In the genomic region with DNA sequence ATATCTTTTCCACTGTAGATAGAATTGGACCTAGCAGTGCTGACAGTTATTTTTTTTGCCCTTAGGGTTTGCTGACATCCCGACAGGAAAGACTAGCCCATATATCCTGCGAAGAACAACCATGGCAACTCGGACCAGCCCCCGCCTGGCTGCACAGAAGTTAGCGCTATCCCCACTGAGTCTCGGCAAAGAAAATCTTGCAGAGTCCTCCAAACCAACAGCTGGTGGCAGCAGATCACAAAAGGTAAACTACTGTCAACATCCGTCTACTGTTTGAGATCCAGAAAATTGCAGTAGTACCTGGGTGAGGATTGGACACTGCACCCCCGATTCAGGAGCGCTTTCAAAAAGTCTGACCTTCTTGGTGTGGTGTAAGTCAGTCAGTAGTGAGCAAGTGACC, we compare ENCODE assay signal across 10 cellular contexts. TPM values are rescaled to one million over a fixed set of nuclear protein-coding genes. Genes with fewer than 3 reads are reported as not detected.
A peak's percentile ranks its signal among the peaks of the same experiment; 100 is the strongest.
DNase-seq lines count a peak whose midpoint lies in the region; ATAC-seq, FAIRE-seq and TF ChIP-seq lines count a peak whose summit lies in the region.
"Had no signal": no experiment of that assay in that cellular context is flagged by ENCODE, and none has a peak within 500 bp of the region (broad histone marks: within the 10 kb centered on the region; RNA-seq: fewer than 3 reads in every experiment).

No MANE protein-coding gene starts in this region.

- H3K14ac ChIP-seq in IMR-90 (replicated peaks; ENCODE audit: low read depth, low read length), result no peak overlapping the region

- H2AK5ac ChIP-seq in IMR-90 (ENCODE audit: low read depth, low read length), result no peak overlapping the region

- H3K27me3 ChIP-seq in BJ (ENCODE audit: control insufficient read depth, insufficient read depth, low read length) (no peaks in the 10 kb centered on the region), IMR-90 (ENCODE audit: control insufficient read depth, insufficient read depth, low read length) (no peaks in the 10 kb centered on the region), HepG2 (ENCODE audit: control insufficient read depth in 1 of 2, insufficient read depth in 2 of 2, low read length in 2 of 2) (no peaks in the 10 kb centered on the region)
- H3K27me3 ChIP-seq: neutrophil had no signal

- H3K36me3 ChIP-seq in BJ (ENCODE audit: control insufficient read depth, insufficient read depth, low read length) (no peaks in the 10 kb centered on the region; the same call in 1 of the 2 replicates), IMR-90 (ENCODE audit: control insufficient read depth, insufficient read depth, low read length) (peaks cover 5% of the 10 kb centered on the region; the same call in 1 of the 2 replicates), HepG2 (replicated peaks in 1 of 2; ENCODE audit: control insufficient read depth in 1 of 2, insufficient read depth in 2 of 2, low read length in 2 of 2) (peaks cover 28 to 90% of the 10 kb centered on the region in 2 experiments)

- no peak overlapping the region for H3K18ac ChIP-seq in IMR-90 (ENCODE audit: low read depth, low read length)

- CTCF ChIA-PET in BJ (lab: Yijun Ruan, JAX) (interaction anchor here (0.6 to 5.3 kb wide), 7 partner anchors 11 to 867 kb away, joined by 3 to 72 read pairs (median 9); no protein-coding TSS in a partner anchor), IMR-90 (lab: Yijun Ruan, JAX) (interaction anchor here (0.7 to 1.2 kb wide), 2 partner anchors 291 to 865 kb away, joined by 3 to 5 read pairs; no protein-coding TSS in a partner anchor), HepG2 (lab: Yijun Ruan, JAX; ENCODE audit: low intra/inter-chr PET ratio, low total read pairs) (interaction anchor here (1.4 kb wide), 1 partner anchor 868 kb away, joined by 9 read pairs; no protein-coding TSS in a partner anchor)

- BruUV-seq in IMR-90 (replicated peaks; lab: Mats Ljungman, UMichigan) (no TSS peak), HepG2 (replicated peaks; lab: Mats Ljungman, UMichigan) (no TSS peak)

- no peak overlapping the region for H4K8ac ChIP-seq in IMR-90 (ENCODE audit: low read depth in 2 of 2, low read length in 2 of 2)

- H3K9me1 ChIP-seq in IMR-90 (ENCODE audit: insufficient read depth, low read length), result no peaks in the 10 kb centered on the region

- no peak overlapping the region for H3K4ac ChIP-seq in IMR-90 (ENCODE audit: low read depth, low read length)

- H3K23ac ChIP-seq in IMR-90 (ENCODE audit: low read depth, low read length), result no peak overlapping the region

- DNase-seq in BJ (ENCODE audit: low read depth) (no peak), IMR-90 (peak; percentile 53), HepG2 (ENCODE audit: low spot score) (peak; percentile 39), NCI-H446 (lab: John Stamatoyannopoulos, UW) (no peak), DMS79 (lab: John Stamatoyannopoulos, UW) (no peak)
- DNase-seq in activated T-cell treated with anti-CD3 and anti-CD28 coated beads, Interleukin-2, amount 50 U/mL, for 48 hours, result no peak
- DNase-seq: NCI-H187 treated with DMSO at 0.1 percent for 48 hours had no signal

- H2BK5ac ChIP-seq in IMR-90 (ENCODE audit: low read depth, low read length, poor library complexity, severe bottlenecking), result no peak overlapping the region

- no peak overlapping the region for H4K91ac ChIP-seq in IMR-90 (ENCODE audit: insufficient read depth, low read depth, low read length)

- FAIRE-seq in HepG2 (lab: Jason Lieb, UNC), result peak; percentile 21

- no peak overlapping the region; the same call in 1 of the 2 replicates for H2BK20ac ChIP-seq in IMR-90 (ENCODE audit: low read depth, low read length)

- 81% methylated on average over 7 of the region's 9 CpGs; no CpG with 5 or more reads in 1 of the 2 experiments for WGBS in IMR-90 (ENCODE audit: extremely low coverage in 2 of 2, insufficient read length in 1 of 2), 2 experiments
- WGBS in HepG2 (ENCODE audit: low lambda C conversion rate), result 92% methylated on average over 8 of the region's 9 CpGs

- no peak overlapping the region for H3K27ac Mint-ChIP-seq in brain

- H3K4me1 Mint-ChIP-seq in brain, result peaks cover 31% of the 10 kb centered on the region

- no peaks in the 10 kb centered on the region for H3K9me3 ChIP-seq in IMR-90 (ENCODE audit: control insufficient read depth, insufficient read depth, low read length)
- H3K9me3 ChIP-seq in HepG2 (ENCODE audit: low read length), result no peaks in the 10 kb centered on the region
- H3K9me3 ChIP-seq: neutrophil had no signal

- no peaks in the 10 kb centered on the region for H3K27me3 Mint-ChIP-seq in brain

- H3K4me2 ChIP-seq in IMR-90 (ENCODE audit: low read depth, low read length), result no peak overlapping the region
- no peak overlapping the region for H3K4me2 ChIP-seq in HepG2 (ENCODE audit: low read depth, low read length)

- intact Hi-C loops in IMR-90 (cut with micrococcal nuclease), result no loop called here
- intact Hi-C loops in HepG2 (cut with micrococcal nuclease; ENCODE audit: unreplicated experiment), result loop anchor here (1.0 kb wide), 1 partner anchor 418 kb away; no protein-coding TSS in a partner anchor

- no peaks in the 10 kb centered on the region for H3K79me2 ChIP-seq in HepG2 (ENCODE audit: insufficient read depth, low read length)

- TF ChIP-seq CTCF in BJ (IDR thresholded peaks at IDR 0.05; ENCODE audit: insufficient read depth, low read depth, low read length) (peak; percentile 52), IMR-90 (conservative IDR thresholded peaks at IDR 0.05; ENCODE audit: low read depth, low read length) (peak; percentile 53), brain (conservative IDR thresholded peaks at IDR 0.05) (peak; percentile 67 to 82), HepG2 (CRISPR knock-in tag; IDR thresholded peaks at IDR 0.05) (peak; percentile 68)

- H3K4me1 ChIP-seq in IMR-90 (ENCODE audit: control insufficient read depth, insufficient read depth, low read length) (peaks cover 5% of the 10 kb centered on the region), HepG2 (ENCODE audit: insufficient read depth, low read length) (no peaks in the 10 kb centered on the region)

- in situ Hi-C loops in IMR-90 (cut with MboI; ENCODE audit: low sequenced_read_pairs), result loop anchor here (5.0 kb wide), 1 partner anchor 864 kb away; no protein-coding TSS in a partner anchor
- in situ Hi-C loops in HepG2 (cut with HindIII; ENCODE audit: extremely low pct_ligation_motif_present, low pct_unique_long_range_greater_than_20kb), result loop anchor here (10.0 kb wide), 1 partner anchor 866 kb away; no protein-coding TSS in a partner anchor

- H4K20me1 ChIP-seq in IMR-90 (ENCODE audit: insufficient read depth, low read length) (no peaks in the 10 kb centered on the region), HepG2 (ENCODE audit: insufficient read depth, low read length) (no peaks in the 10 kb centered on the region)

- peak overlapping the region; percentile 56 for H2AK9ac ChIP-seq in IMR-90 (replicated peaks; ENCODE audit: low read depth, low read length, poor library complexity)

- POLR2A ChIA-PET in BJ (lab: Charles Lee), result no interaction called here
- POLR2A ChIA-PET in IMR-90 (lab: Charles Lee; ENCODE audit: unreplicated experiment), result no interaction called here
- POLR2A ChIA-PET in HepG2 (lab: Yijun Ruan, JAX), result no interaction called here

- H2BK120ac ChIP-seq in IMR-90 (ENCODE audit: low read depth, low read length), result peak overlapping the region; percentile 41; the same call in 1 of the 2 replicates

- dilution Hi-C loops in IMR-90 (cut with HindIII; ENCODE audit: low sequenced_read_pairs, unreplicated experiment), result loop anchor here (25.0 kb wide), 1 partner anchor 879 kb away; no protein-coding TSS in a partner anchor

- TF ChIP-seq POLR2A in IMR-90 (IDR thresholded peaks at IDR 0.05; ENCODE audit: low read depth, low read length) (no peak), HepG2 (IDR thresholded peaks at IDR 0.05; ENCODE audit: insufficient read depth in 1 of 2, low read depth in 2 of 2, low read length in 2 of 2) (no peak)

- no peak overlapping the region for H3K56ac ChIP-seq in IMR-90 (ENCODE audit: extremely low read depth, insufficient read depth, low read length)

- TF ChIP-seq RAD21 in IMR-90 (IDR thresholded peaks at IDR 0.05; ENCODE audit: low read length) (peak; percentile 59), HepG2 (CRISPR knock-in tag; IDR thresholded peaks at IDR 0.05) (peak; percentile 49)

- H3K9me3 Mint-ChIP-seq in brain, result no peaks in the 10 kb centered on the region

- H3K9ac ChIP-seq in IMR-90 (ENCODE audit: low read depth, low read length), result no peak overlapping the region
- no peak overlapping the region for H3K9ac ChIP-seq in HepG2 (ENCODE audit: insufficient read depth, low read depth, low read length)

- peak overlapping the region; percentile 3 for H4K5ac ChIP-seq in IMR-90 (ENCODE audit: low read depth, low read length)

- H3K4me3 Mint-ChIP-seq in brain, result no peak overlapping the region

- H3K4me3 ChIP-seq in BJ (ENCODE audit: low read depth, low read length) (no peak overlapping the region), IMR-90 (ENCODE audit: insufficient read depth, low read depth, low read length) (no peak overlapping the region), HepG2 (replicated peaks in 1 of 3; ENCODE audit: insufficient read depth in 1 of 3, low read depth in 2 of 3, low read length in 3 of 3) (no peak overlapping the region)

- ATAC-seq in IMR-90 (ENCODE audit: low read depth) (no peak), HepG2 (peak; percentile 75), HG03108 (IDR thresholded peaks at IDR 0.05; ENCODE audit: unreplicated experiment) (no peak)

- no peak overlapping the region for H2AFZ ChIP-seq in IMR-90 (replicated peaks; ENCODE audit: low read length, poor library complexity)
- no peak overlapping the region for H2AFZ ChIP-seq in HepG2 (ENCODE audit: low read length)

- no peak for TF ChIP-seq EP300 in HepG2 (IDR thresholded peaks at IDR 0.05; ENCODE audit: low read depth in 2 of 2, low read length in 2 of 2)
- no peak for TF ChIP-seq EP300 in HepG2 (CRISPR knock-in tag; IDR thresholded peaks at IDR 0.05; ENCODE audit: borderline replicate concordance)

- no peak overlapping the region for H2BK15ac ChIP-seq in IMR-90 (ENCODE audit: low read depth, low read length)

- H3K27ac ChIP-seq in IMR-90 (ENCODE audit: insufficient read depth, low read length), result no peak overlapping the region
- H3K27ac ChIP-seq in HepG2 (ENCODE audit: extremely low read length, insufficient read depth, low read length), result no peak overlapping the region
- H3K27ac ChIP-seq: neutrophil had no signal

- peaks cover 20 to 33% of the 10 kb centered on the region in 2 experiments for H3K79me1 ChIP-seq in IMR-90 (ENCODE audit: low read depth in 1 of 2, low read length in 2 of 2)

- H3K36me3 Mint-ChIP-seq in brain, result peaks cover 67% of the 10 kb centered on the region

RNA-seq across cellular contexts. Expression of a gene that starts 55.8 kb away (rescaled TPM):
- polyA plus RNA-seq in BJ (2011; rRNA removed) (10.9 and 18.7 TPM in 2 replicates), IMR-90 (2012; rRNA removed) (17.4 and 20.9 TPM in 2 replicates), brain (ENCODE audit: insufficient read depth, low read depth, low replicate concordance) (31.1 TPM), HepG2 (2011; rRNA removed) (8.8 and 14.7 TPM in 2 replicates)
- polyA minus RNA-seq in BJ (2011; rRNA and poly(A)+ RNA removed), result 6.4 and 9.0 TPM in 2 replicates
- total RNA-seq in IMR-90 (2012; rRNA removed) (51.8 and 80.0 TPM in 2 replicates), HepG2 (2016; rRNA removed; fragmentation: Illumina TruSeq; extraction: Trizol) (84.9 and 128 TPM in 2 replicates)
- 1.3 and 2.8 TPM in 2 replicates for polyA plus RNA-seq in IMR-90 (2012; cell fraction: cytosol; rRNA removed)
- 1.9 and 10.4 TPM in 2 replicates for polyA plus RNA-seq in IMR-90 (2012; cell fraction: nucleus; rRNA removed; ENCODE audit: low replicate concordance)
- 4.7 and 7.1 TPM in 2 replicates for total RNA-seq in HepG2 (2016; cell fraction: cytosol; rRNA removed; fragmentation: Illumina TruSeq; extraction: Trizol; ENCODE audit: low read depth)
- 81.2 and 116 TPM in 2 replicates for total RNA-seq in HepG2 (2016; cell fraction: insoluble cytoplasmic fraction; rRNA removed; fragmentation: Illumina TruSeq; extraction: Trizol)
- total RNA-seq in HepG2 (2016; cell fraction: membrane; rRNA removed; fragmentation: Illumina TruSeq; extraction: Trizol), result 15.6 and 16.3 TPM in 2 replicates
- total RNA-seq in HepG2 (2016; cell fraction: nucleus; rRNA removed; fragmentation: Illumina TruSeq; extraction: Trizol), result 88.9 and 92.7 TPM in 2 replicates
- 5.8 TPM in 2 replicates for polyA plus RNA-seq in HepG2 (2011; cell fraction: cytosol; rRNA removed)
- polyA plus RNA-seq in HepG2 (2011; cell fraction: nucleus; rRNA removed), result 12.3 and 16.2 TPM in 2 replicates
- polyA plus RNA-seq in HepG2 (2012), result 11.0 and 37.7 TPM in 2 replicates
- polyA plus RNA-seq in HepG2 (2016; cell fraction: cytosol; fragmentation: Illumina TruSeq; extraction: Trizol; ENCODE audit: low read depth), result 1.6 and 2.5 TPM in 2 replicates
- polyA plus RNA-seq in HepG2 (2016; cell fraction: insoluble cytoplasmic fraction; fragmentation: Illumina TruSeq; extraction: Trizol; ENCODE audit: low read depth), result 117 and 121 TPM in 2 replicates
- 3.2 and 3.8 TPM in 2 replicates for polyA plus RNA-seq in HepG2 (2016; cell fraction: membrane; fragmentation: Illumina TruSeq; extraction: Trizol; ENCODE audit: low read depth)
- polyA plus RNA-seq in HepG2 (2016; cell fraction: nucleus; fragmentation: Illumina TruSeq; extraction: Trizol; ENCODE audit: insufficient read depth, low read depth), result 120 and 130 TPM in 2 replicates
- polyA minus RNA-seq in HepG2 (2011; rRNA and poly(A)+ RNA removed; ENCODE audit: low replicate concordance), result 3.5 and 20.6 TPM in 2 replicates
- 13.0 and 18.9 TPM in 2 replicates for polyA minus RNA-seq in HepG2 (2011; cell fraction: cytosol; rRNA and poly(A)+ RNA removed)
- 30.3 and 42.6 TPM in 2 replicates for polyA minus RNA-seq in HepG2 (2011; cell fraction: nucleus; rRNA and poly(A)+ RNA removed)

Comparison
In these comparisons a context has a peak if more than half of its experiments do, and no peak if none do; other contexts are left out.
1. DNase-seq: peak in IMR-90 (single experiment) and HepG2 (single experiment); none in BJ (single experiment), NCI-H446 (0 of 2), DMS79 (single experiment) and activated T-cell treated with anti-CD3 and anti-CD28 coated beads, Interleukin-2, amount 50 U/mL, for 48 hours (0 of 2).
2. Peak in every context shown above with its lines, with median percentiles within 50 percentile points of each other: CTCF ChIP-seq.